In the genomic region with DNA sequence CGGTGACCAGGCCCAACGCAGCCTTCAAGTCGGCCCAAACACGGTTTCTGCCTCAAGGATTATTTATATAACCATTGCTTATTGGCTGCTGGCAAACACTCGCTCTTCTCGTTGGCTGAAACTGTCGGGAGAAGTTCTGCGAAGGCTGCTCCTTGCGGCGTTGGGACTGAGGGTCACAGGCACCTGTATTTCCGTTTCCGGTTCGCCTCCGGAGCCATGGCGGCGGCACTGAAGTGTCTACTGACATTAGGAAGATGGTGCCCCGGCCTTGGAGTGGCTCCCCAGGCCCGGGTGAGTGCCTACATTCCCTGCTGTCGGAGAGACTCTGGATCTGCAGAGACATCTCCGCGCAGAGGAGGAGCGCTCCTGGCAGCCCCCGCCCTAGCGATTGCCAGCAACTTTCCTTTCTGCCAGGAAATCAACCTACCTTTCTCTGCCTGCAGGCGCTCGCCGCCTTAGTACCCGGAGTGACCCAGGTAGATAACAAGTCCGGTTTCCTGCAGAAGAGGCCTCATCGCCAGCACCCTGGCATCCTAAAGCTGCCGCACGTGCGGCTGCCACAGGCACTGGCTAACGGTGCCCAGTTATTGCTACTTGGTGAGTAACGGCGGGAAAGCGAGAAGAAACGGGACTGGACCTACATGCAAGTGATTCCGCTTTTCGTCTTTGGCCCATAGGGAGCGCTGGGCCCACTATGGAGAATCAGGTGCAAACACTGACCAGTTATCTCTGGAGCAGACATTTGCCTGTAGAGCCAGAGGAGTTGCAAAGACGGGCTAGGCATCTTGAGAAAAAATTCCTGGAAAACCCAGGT, we compare ENCODE assay signal across 8 cellular contexts. TPM values are rescaled to one million over a fixed set of nuclear protein-coding genes. Genes with fewer than 3 reads are reported as not detected.
DNase-seq lines count a peak whose midpoint lies in the region; ATAC-seq and TF ChIP-seq lines count a peak whose summit lies in the region.

A gene with protein sequence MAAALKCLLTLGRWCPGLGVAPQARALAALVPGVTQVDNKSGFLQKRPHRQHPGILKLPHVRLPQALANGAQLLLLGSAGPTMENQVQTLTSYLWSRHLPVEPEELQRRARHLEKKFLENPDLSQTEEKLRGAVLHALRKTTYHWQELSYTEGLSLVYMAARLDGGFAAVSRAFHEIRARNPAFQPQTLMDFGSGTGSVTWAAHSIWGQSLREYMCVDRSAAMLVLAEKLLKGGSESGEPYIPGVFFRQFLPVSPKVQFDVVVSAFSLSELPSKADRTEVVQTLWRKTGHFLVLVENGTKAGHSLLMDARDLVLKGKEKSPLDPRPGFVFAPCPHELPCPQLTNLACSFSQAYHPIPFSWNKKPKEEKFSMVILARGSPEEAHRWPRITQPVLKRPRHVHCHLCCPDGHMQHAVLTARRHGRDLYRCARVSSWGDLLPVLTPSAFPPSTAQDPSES (plus strand): TSS at position 194 of the 814 bp plus-strand sequence. CDS start 23 bp downstream, at position 217.

- POLR2A ChIA-PET in BJ (lab: Charles Lee), result no interaction called here

- TF ChIP-seq POLR2A in GM19193 (IDR thresholded peaks at IDR 0.05; ENCODE audit: extremely low read depth, insufficient read depth, insufficient read length), result peak; percentile 92

- peak within 1 kb of the TSS; percentile 69 for H3K27ac ChIP-seq in cingulate gyrus (ENCODE audit: low read depth, low read length)

- peak; percentile 48 for TF ChIP-seq CTCF in BJ (IDR thresholded peaks at IDR 0.05; ENCODE audit: insufficient read depth, low read depth, low read length)

- H3K36me3 ChIP-seq in BJ (ENCODE audit: control insufficient read depth, insufficient read depth, low read length), result peaks cover 3% of the 10 kb centered on the region; the same call in 1 of the 2 replicates

- ATAC-seq in HG03439 (IDR thresholded peaks at IDR 0.05; ENCODE audit: unreplicated experiment), result peak; percentile 95

- peak within 1 kb of the TSS; percentile 91 for H3K4me3 ChIP-seq in BJ (ENCODE audit: low read depth, low read length)

- CTCF ChIA-PET in BJ (lab: Yijun Ruan, JAX), result interaction anchor here (1.3 kb wide), 1 partner anchor 103 kb away, joined by 5 read pairs; no protein-coding TSS in a partner anchor

- DNase-seq in BJ (ENCODE audit: low read depth), result peak; percentile 94
- DNase-seq in NCI-H510A treated with DMSO at 0.1 percent for 48 hours (lab: John Stamatoyannopoulos, UW), result peak; percentile 79
- peak; percentile 75 to 80 for DNase-seq in activated CD4-positive, alpha-beta T cell treated with anti-CD3 and anti-CD28 coated beads for 4 hours
- peak; percentile 98 for DNase-seq in kidney tubule cell (ENCODE audit: low spot score)
- DNase-seq in stimulated activated CD4-positive, alpha-beta T cell treated with anti-CD3 and anti-CD28 coated beads, Interleukin-1b, Interleukin-23, amount 100 ng/mL, for 24 hours (ENCODE audit: low read depth in 4 of 4, low spot score in 1 of 4), result peak; percentile 67 to 82 (median 78)

- no peaks in the 10 kb centered on the region for H3K27me3 ChIP-seq in BJ (ENCODE audit: control insufficient read depth, insufficient read depth, low read length)

RNA-seq across cellular contexts. Expression of the gene that starts here (rescaled TPM):
- 49.8 and 56.2 TPM in 2 replicates for polyA plus RNA-seq in BJ (2011; rRNA removed)
- polyA minus RNA-seq in BJ (2011; rRNA and poly(A)+ RNA removed), result 20.6 and 28.4 TPM in 2 replicates

Comparison
In these comparisons a context has a peak if more than half of its experiments do, and no peak if none do; other contexts are left out.
1. Peak in every context shown above with its lines: DNase-seq, ATAC-seq, H3K4me3 ChIP-seq and H3K27ac ChIP-seq.